26 cellular contexts compared by ENCODE assay signal in the genomic region with DNA sequence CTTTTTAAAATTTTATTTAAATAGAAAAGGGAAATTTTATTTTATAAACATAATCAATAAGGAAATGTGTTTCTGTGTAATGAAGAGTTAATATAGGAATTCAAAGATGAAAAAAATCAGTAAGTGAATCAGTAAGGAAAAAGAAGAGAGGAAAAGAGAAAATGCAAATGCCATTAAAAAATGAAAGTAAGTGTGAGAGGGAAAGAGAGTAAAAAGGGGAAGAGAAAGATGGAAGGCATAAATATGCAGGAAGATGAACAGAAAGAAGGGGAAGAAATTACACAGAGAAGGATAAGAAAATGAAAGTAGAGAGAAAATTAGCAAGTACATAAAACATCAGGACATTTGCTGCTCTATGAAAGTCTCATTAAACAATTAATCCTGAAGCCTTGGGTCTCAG.
"Had no signal": no experiment of that assay in that cellular context is flagged by ENCODE, and none has a peak within 500 bp of the region (broad histone marks: within the 10 kb centered on the region; RNA-seq: fewer than 3 reads in every experiment).

No MANE protein-coding gene starts in this region.

- H3K27ac Mint-ChIP-seq: activated naive CD8-positive, alpha-beta T cell treated with anti-CD3 and anti-CD28 coated beads, Interleukin-2, amount 10 ng/mL, durations not matched to agents 7 days and 5 days; activated T-helper 2 cell treated with anti-CD3 and anti-CD28 coated beads, Interferon-gamma antibody, Interleukin-2, Interleukin-4, amounts not matched to agents 10 μg/mL and 5 μg/mL and 100 μg/mL, durations not matched to agents 14 hours and 24 hours and 36 hours; immature natural killer cell; mesothelial cell of epicardium; naive thymus-derived CD8-positive, alpha-beta T cell; progenitor cell of endocrine pancreas; stimulated activated naive B cell treated with anti-CD40 and anti-IgM and Interleukin-4, amounts not matched to agents 10 μg/mL and 1 μg/mL and 100 μg/mL, for 72 hours; T-helper 2 cell treated with Interferon-gamma antibody and Interleukin-4, amounts not matched to agents 5 μg/mL and 100 μg/mL, for 36 hours had no signal

- H3K4me2 ChIP-seq: hepatocyte had no signal

- DNase-seq: activated CD4-positive, alpha-beta T cell treated with anti-CD3 and anti-CD28 coated beads for 1 hour; activated CD4-positive, alpha-beta T cell treated with anti-CD3 and anti-CD28 coated beads, Interleukin-2, amount 50 U/mL, for 4 hours; activated CD8-positive, alpha-beta memory T cell treated with anti-CD3 and anti-CD28 coated beads, Interleukin-2, amount 50 U/mL, for 48 hours; activated naive CD4-positive, alpha-beta T cell treated with Interleukin-2 at 50 U/mL for 16 hours; activated naive CD8-positive, alpha-beta T cell treated with anti-CD3 and anti-CD28 coated beads, Interleukin-2, amount 10 ng/mL, durations not matched to agents 7 days and 5 days; activated T-cell treated with anti-CD3 and anti-CD28 coated beads, Interleukin-2, amount 50 U/mL, for 4 hours; amniotic stem cell; cerebellar nuclear complex; cortex of kidney; erythroblast; foreskin keratinocyte; immature natural killer cell; left ventricle myocardium inferior; naive thymus-derived CD8-positive, alpha-beta T cell; retina; stimulated activated CD4-positive, alpha-beta T cell treated with anti-CD3 and anti-CD28 coated beads, Interleukin-2, amount 100 ng/mL, for 48 hours; stimulated activated CD8-positive, alpha-beta memory T cell treated with anti-CD3 and anti-CD28 coated beads, Interleukin-4, amount 100 ng/mL, for 48 hours; stimulated activated naive B cell treated with anti-CD40 and anti-IgM and Interleukin-4, amounts not matched to agents 10 μg/mL and 1 μg/mL and 100 μg/mL, for 72 hours; testis; trophoblast cell; uterus had no signal

- H3K36me3 ChIP-seq: left ventricle myocardium inferior, uterus had no signal

- H3K4me1 Mint-ChIP-seq: activated naive CD8-positive, alpha-beta T cell treated with anti-CD3 and anti-CD28 coated beads, Interleukin-2, amount 10 ng/mL, durations not matched to agents 7 days and 5 days; immature natural killer cell; naive thymus-derived CD8-positive, alpha-beta T cell; stimulated activated naive B cell treated with anti-CD40 and anti-IgM and Interleukin-4, amounts not matched to agents 10 μg/mL and 1 μg/mL and 100 μg/mL, for 72 hours had no signal

- H3K27me3 Mint-ChIP-seq: activated naive CD8-positive, alpha-beta T cell treated with anti-CD3 and anti-CD28 coated beads, Interleukin-2, amount 10 ng/mL, durations not matched to agents 7 days and 5 days; naive thymus-derived CD8-positive, alpha-beta T cell; progenitor cell of endocrine pancreas; stimulated activated naive B cell treated with anti-CD40 and anti-IgM and Interleukin-4, amounts not matched to agents 10 μg/mL and 1 μg/mL and 100 μg/mL, for 72 hours had no signal

- H3K9me3 Mint-ChIP-seq: mesothelial cell of epicardium had no signal

- H2AFZ ChIP-seq: hepatocyte had no signal

- H3K9me3 ChIP-seq: left ventricle myocardium inferior, testis, uterus had no signal

- H3K27me3 ChIP-seq: foreskin keratinocyte, hepatocyte, testis had no signal

- H3K4me3 ChIP-seq: hepatocyte, left ventricle myocardium inferior, uterus had no signal

- H3K4me3 Mint-ChIP-seq: activated naive CD8-positive, alpha-beta T cell treated with anti-CD3 and anti-CD28 coated beads, Interleukin-2, amount 10 ng/mL, durations not matched to agents 7 days and 5 days; activated T-cell treated with anti-CD3 and anti-CD28 coated beads, Interleukin-2, amount 50 U/mL, for 4 hours; immature natural killer cell; mesothelial cell of epicardium; naive thymus-derived CD8-positive, alpha-beta T cell; stimulated activated naive B cell treated with anti-CD40 and anti-IgM and Interleukin-4, amounts not matched to agents 10 μg/mL and 1 μg/mL and 100 μg/mL, for 72 hours; T-helper 2 cell treated with Interferon-gamma antibody and Interleukin-4, amounts not matched to agents 5 μg/mL and 100 μg/mL, for 36 hours had no signal

- H3K79me2 ChIP-seq: hepatocyte had no signal

- H3K36me3 Mint-ChIP-seq: activated naive CD8-positive, alpha-beta T cell treated with anti-CD3 and anti-CD28 coated beads, Interleukin-2, amount 10 ng/mL, durations not matched to agents 7 days and 5 days; mesothelial cell of epicardium; naive thymus-derived CD8-positive, alpha-beta T cell; stimulated activated naive B cell treated with anti-CD40 and anti-IgM and Interleukin-4, amounts not matched to agents 10 μg/mL and 1 μg/mL and 100 μg/mL, for 72 hours had no signal

- H3K27ac ChIP-seq: foreskin keratinocyte, hepatocyte, left ventricle myocardium inferior, testis, uterus had no signal

- H3K4me1 ChIP-seq: foreskin keratinocyte, left ventricle myocardium inferior, testis, uterus had no signal

- ATAC-seq: activated T-cell treated with anti-CD3 and anti-CD28 coated beads, Interleukin-2, amount 50 U/mL, for 4 hours; foreskin keratinocyte; naive thymus-derived CD8-positive, alpha-beta T cell; stimulated activated naive B cell treated with anti-CD40 and anti-IgM and Interleukin-4, amounts not matched to agents 10 μg/mL and 1 μg/mL and 100 μg/mL, for 72 hours had no signal
